In genomic region chr21:44581158-44581557, GRCh38 we compare ENCODE assay signal across 23 cellular contexts. TPM values are rescaled to one million over a fixed set of nuclear protein-coding genes. Genes with fewer than 3 reads are reported as not detected.
DNase-seq lines count a peak whose midpoint lies in the region; ATAC-seq and TF ChIP-seq lines count a peak whose summit lies in the region.
"Had no signal": no experiment of that assay in that cellular context is flagged by ENCODE, and none has a peak within 500 bp of the region (broad histone marks: within the 10 kb centered on the region; RNA-seq: fewer than 3 reads in every experiment).

No MANE protein-coding gene starts in this region.

- no peaks in the 10 kb centered on the region for H3K4me1 ChIP-seq in CD8-positive, alpha-beta T cell (ENCODE audit: insufficient read depth, low read length)
- peaks cover 0 to 16% (median 5%) of the 10 kb centered on the region in 4 donors for H3K4me1 ChIP-seq in esophagus muscularis mucosa
- no peaks in the 10 kb centered on the region for H3K4me1 ChIP-seq in spleen
- no peaks in the 10 kb centered on the region for H3K4me1 ChIP-seq in transverse colon
- no peaks in the 10 kb centered on the region for H3K4me1 ChIP-seq in Caco-2

- TF ChIP-seq POLR2A in esophagus muscularis mucosa (IDR thresholded peaks at IDR 0.05; ENCODE audit: low read depth) (no peak), spleen (IDR thresholded peaks at IDR 0.05) (no peak), transverse colon (IDR thresholded peaks at IDR 0.05) (no peak)

- no peak for ATAC-seq in CD8-positive, alpha-beta T cell
- no peak for ATAC-seq in GM18870 (IDR thresholded peaks at IDR 0.05; ENCODE audit: unreplicated experiment)

- no peaks in the 10 kb centered on the region for H3K9me3 ChIP-seq in CD8-positive, alpha-beta T cell (ENCODE audit: low read length)
- H3K9me3 ChIP-seq in esophagus muscularis mucosa (peaks cover 0 to 36% (median 16%) of the 10 kb centered on the region in 4 donors), spleen (peaks cover 3 to 59% (median 38%) of the 10 kb centered on the region in 8 donors), transverse colon (peaks cover 9 to 12% of the 10 kb centered on the region in 2 donors), Caco-2 (peaks cover 18% of the 10 kb centered on the region)

- peaks cover 29% of the 10 kb centered on the region for H3K4me1 Mint-ChIP-seq in activated naive CD8-positive, alpha-beta T cell (ENCODE audit: low read depth)
- peaks cover 11% of the 10 kb centered on the region for H3K4me1 Mint-ChIP-seq in activated naive CD8-positive, alpha-beta T cell treated with anti-CD3 and anti-CD28 coated beads for 36 hours
- H3K4me1 Mint-ChIP-seq in CD8-positive, alpha-beta T cell (ENCODE audit: low read depth) = peaks cover 28% of the 10 kb centered on the region
- no peaks in the 10 kb centered on the region for H3K4me1 Mint-ChIP-seq in Caco-2 (ENCODE audit: low read depth, unreplicated experiment)

- no peak overlapping the region for H3K4me3 Mint-ChIP-seq in activated naive CD8-positive, alpha-beta T cell
- H3K4me3 Mint-ChIP-seq in activated naive CD8-positive, alpha-beta T cell treated with anti-CD3 and anti-CD28 coated beads for 36 hours = no peak overlapping the region
- H3K4me3 Mint-ChIP-seq in CD8-positive, alpha-beta T cell = peak overlapping the region; percentile 5
- H3K4me3 Mint-ChIP-seq in Caco-2 (ENCODE audit: unreplicated experiment) = no peak overlapping the region
- H3K4me3 Mint-ChIP-seq: CD4-positive, CD25-positive, alpha-beta regulatory T cell had no signal

- peak overlapping the region; percentile 46 for H3K27ac Mint-ChIP-seq in activated naive CD8-positive, alpha-beta T cell
- no peak overlapping the region for H3K27ac Mint-ChIP-seq in activated naive CD8-positive, alpha-beta T cell treated with anti-CD3 and anti-CD28 coated beads for 36 hours
- H3K27ac Mint-ChIP-seq in CD8-positive, alpha-beta T cell = no peak overlapping the region
- H3K27ac Mint-ChIP-seq in Caco-2 (ENCODE audit: unreplicated experiment) = no peak overlapping the region
- H3K27ac Mint-ChIP-seq: CD4-positive, CD25-positive, alpha-beta regulatory T cell had no signal

- H3K4me3 ChIP-seq in CD8-positive, alpha-beta T cell (ENCODE audit: low read depth, low read length) = no peak overlapping the region
- H3K4me3 ChIP-seq in esophagus muscularis mucosa (no peak overlapping the region), spleen (no peak overlapping the region), transverse colon (no peak overlapping the region), Caco-2 (ENCODE audit: low read depth, low read length) (no peak overlapping the region)
- H3K4me3 ChIP-seq: GM23248 had no signal

- H3K36me3 Mint-ChIP-seq in activated naive CD8-positive, alpha-beta T cell = peaks cover 10% of the 10 kb centered on the region
- H3K36me3 Mint-ChIP-seq in activated naive CD8-positive, alpha-beta T cell treated with anti-CD3 and anti-CD28 coated beads for 36 hours = peaks cover 8% of the 10 kb centered on the region
- H3K36me3 Mint-ChIP-seq in CD8-positive, alpha-beta T cell = no peaks in the 10 kb centered on the region
- peaks cover 5% of the 10 kb centered on the region for H3K36me3 Mint-ChIP-seq in Caco-2 (ENCODE audit: insufficient read depth, unreplicated experiment)

- intact Hi-C loops in CD8-positive, alpha-beta T cell (cut with DNase I, micrococcal nuclease) = no loop called here
- intact Hi-C loops in esophagus muscularis mucosa (cut with DNase I) (no loop called here), spleen (cut with DNase I; ENCODE audit: low total_unique reads) (no loop called here), transverse colon (cut with DNase I; ENCODE audit: low total_unique reads) (no loop called here), Caco-2 (cut with micrococcal nuclease; ENCODE audit: unreplicated experiment) (no loop called here)

- no peaks in the 10 kb centered on the region for H3K27me3 Mint-ChIP-seq in activated naive CD8-positive, alpha-beta T cell
- no peaks in the 10 kb centered on the region for H3K27me3 Mint-ChIP-seq in activated naive CD8-positive, alpha-beta T cell treated with anti-CD3 and anti-CD28 coated beads for 36 hours
- peaks cover 6% of the 10 kb centered on the region for H3K27me3 Mint-ChIP-seq in CD8-positive, alpha-beta T cell (ENCODE audit: low read depth)
- H3K27me3 Mint-ChIP-seq in Caco-2 (ENCODE audit: insufficient read depth, unreplicated experiment) = peaks cover 6% of the 10 kb centered on the region

- CTCF ChIA-PET in CD8-positive, alpha-beta T cell (lab: Charles Lee) = no interaction called here
- CTCF ChIA-PET in Caco-2 (lab: Charles Lee) = no interaction called here

- no peaks in the 10 kb centered on the region for H3K27me3 ChIP-seq in CD8-positive, alpha-beta T cell (ENCODE audit: insufficient read depth, low read length)
- H3K27me3 ChIP-seq in esophagus muscularis mucosa (peaks cover 0 to 27% (median 0%) of the 10 kb centered on the region in 4 donors), spleen (replicated peaks in 1 of 7) (peaks cover 0 to 21% (median 0%) of the 10 kb centered on the region in 7 donors), transverse colon (peaks cover 13% of the 10 kb centered on the region), Caco-2 (replicated peaks; ENCODE audit: control insufficient read depth, insufficient read depth, low read length) (no peaks in the 10 kb centered on the region)

- TF ChIP-seq CTCF in CD8-positive, alpha-beta T cell (IDR thresholded peaks at IDR 0.05) = no peak
- TF ChIP-seq CTCF in esophagus muscularis mucosa (IDR thresholded peaks at IDR 0.05) (no peak), spleen (IDR thresholded peaks at IDR 0.05 in 8 of 11, conservative IDR thresholded peaks at IDR 0.05 in 3 of 11) (no peak), transverse colon (IDR thresholded peaks at IDR 0.05) (no peak), Caco-2 (IDR thresholded peaks at IDR 0.05; ENCODE audit: insufficient read depth in 1 of 2, low read depth in 1 of 2, low read length in 1 of 2, severe bottlenecking in 1 of 2, unreplicated experiment in 1 of 2) (no peak)

- 86% methylated on average over 3 of the region's 3 CpGs for WGBS in esophagus muscularis mucosa
- 64 to 81% (median 74%) methylated on average over 3 of the region's 3 CpGs for WGBS in spleen, 5 donors
- WGBS in transverse colon (ENCODE audit: low coverage in 1 of 2), 2 donors = 76 to 79% methylated on average over 3 of the region's 3 CpGs

- no peaks in the 10 kb centered on the region for H3K36me3 ChIP-seq in CD8-positive, alpha-beta T cell (ENCODE audit: insufficient read depth, low read length)
- H3K36me3 ChIP-seq in esophagus muscularis mucosa = no peaks in the 10 kb centered on the region
- H3K36me3 ChIP-seq in spleen = no peaks in the 10 kb centered on the region
- H3K36me3 ChIP-seq in transverse colon = no peaks in the 10 kb centered on the region
- no peaks in the 10 kb centered on the region for H3K36me3 ChIP-seq in Caco-2 (ENCODE audit: control insufficient read depth, insufficient read depth, low read length)

- H3K9me3 Mint-ChIP-seq in activated naive CD8-positive, alpha-beta T cell (ENCODE audit: low read depth) = peaks cover 13% of the 10 kb centered on the region
- H3K9me3 Mint-ChIP-seq in activated naive CD8-positive, alpha-beta T cell treated with anti-CD3 and anti-CD28 coated beads for 36 hours = peaks cover 29% of the 10 kb centered on the region
- H3K9me3 Mint-ChIP-seq in CD8-positive, alpha-beta T cell = peaks cover 27% of the 10 kb centered on the region
- H3K9me3 Mint-ChIP-seq in Caco-2 (ENCODE audit: unreplicated experiment) = peaks cover 54% of the 10 kb centered on the region

- BruUV-seq in Caco-2 (replicated peaks; lab: Mats Ljungman, UMichigan) = no TSS peak

- TF ChIP-seq EP300 in esophagus muscularis mucosa (IDR thresholded peaks at IDR 0.05) = no peak
- no peak for TF ChIP-seq EP300 in transverse colon (IDR thresholded peaks at IDR 0.05; ENCODE audit: low read depth)

- no peak overlapping the region for H3K27ac ChIP-seq in CD8-positive, alpha-beta T cell (ENCODE audit: low read depth, low read length)
- H3K27ac ChIP-seq in esophagus muscularis mucosa (replicated peaks in 1 of 4) (no peak overlapping the region), spleen (peak overlapping the region in 5 of 8 donors; percentile 5 to 57 (median 46)), transverse colon (no peak overlapping the region)
- H3K27ac ChIP-seq: C4-2B, GM23248 had no signal

- POLR2A ChIA-PET in CD8-positive, alpha-beta T cell (lab: Charles Lee) = interaction anchor here (1.2 kb wide), 1 partner anchor 38 kb away, joined by 3 read pairs; no protein-coding TSS in a partner anchor
- POLR2A ChIA-PET in Caco-2 (lab: Charles Lee) = no interaction called here

- in situ Hi-C loops in transverse colon (cut with MboI; ENCODE audit: low pct_ligation_motif_present in 1 of 4, low pct_unique_long_range_greater_than_20kb in 1 of 4, low sequenced_read_pairs in 3 of 4) = loop anchor here in 2 of 4 donors (25.0 kb wide), 1 partner anchor 106 kb away; the partner anchor contains the start of genes KRTAP10-12 (in 2 of the 2) and KRTAP12-1 (in 2 of the 2)

- no peak for DNase-seq in activated naive CD8-positive, alpha-beta T cell treated with anti-CD3 and anti-CD28 coated beads for 36 hours
- no peak for DNase-seq in CD8-positive, alpha-beta T cell
- DNase-seq in esophagus muscularis mucosa (ENCODE audit: extremely low spot score) = peak; percentile 45
- DNase-seq in spleen = no peak
- DNase-seq in transverse colon = no peak
- no peak for DNase-seq in Caco-2
- DNase-seq: CD4-positive, CD25-positive, alpha-beta regulatory T cell; COR-L47; DMS153; DMS79 treated with DMSO at 0.1 percent for 48 hours; GF-D8; GM23248; H7; HCEC 1CT had no signal

RNA-seq across cellular contexts. Expression of gene KRTAP10-5, which starts 0.8 kb away (rescaled TPM):
- not detected for total RNA-seq in activated naive CD8-positive, alpha-beta T cell treated with anti-CD3 and anti-CD28 coated beads for 36 hours
- not detected for total RNA-seq in CD8-positive, alpha-beta T cell
- total RNA-seq in esophagus muscularis mucosa (not detected), spleen (not detected), transverse colon (not detected), Caco-2 (2022) (not detected in 2 replicates)
- polyA plus RNA-seq in spleen = not detected
- total RNA-seq: A172; A673; CD4-positive, CD25-positive, alpha-beta regulatory T cell; Daoy; G401; GM23248; H1; H7 had no signal
- polyA plus RNA-seq: BJ; CD4-positive, CD25-positive, alpha-beta regulatory T cell; GM23248 had no signal

RNA-seq across cellular contexts. Expression of gene KRTAP10-4, which starts 7.6 kb away (rescaled TPM):
- total RNA-seq in activated naive CD8-positive, alpha-beta T cell treated with anti-CD3 and anti-CD28 coated beads for 36 hours = not detected
- total RNA-seq in CD8-positive, alpha-beta T cell = not detected
- total RNA-seq in esophagus muscularis mucosa = not detected
- not detected for total RNA-seq in spleen
- not detected for polyA plus RNA-seq in spleen
- not detected for total RNA-seq in transverse colon
- total RNA-seq in Caco-2 (2022) = not detected in 2 replicates
- total RNA-seq: A172; A673; CD4-positive, CD25-positive, alpha-beta regulatory T cell; Daoy; G401; GM23248; H1; H7 had no signal
- polyA plus RNA-seq: BJ; CD4-positive, CD25-positive, alpha-beta regulatory T cell; GM23248; H1 had no signal

RNA-seq across cellular contexts. Expression of gene KRTAP10-6, which starts 11.1 kb away (rescaled TPM):
- not detected for total RNA-seq in activated naive CD8-positive, alpha-beta T cell treated with anti-CD3 and anti-CD28 coated beads for 36 hours
- not detected for total RNA-seq in CD8-positive, alpha-beta T cell
- total RNA-seq in esophagus muscularis mucosa (not detected), spleen (not detected), transverse colon (not detected), Caco-2 (2022) (not detected in 2 replicates)
- not detected for polyA plus RNA-seq in spleen
- total RNA-seq: A172; CD4-positive, CD25-positive, alpha-beta regulatory T cell; Daoy; G401; GM23248; H1; H7 had no signal
- polyA plus RNA-seq: BJ; CD4-positive, CD25-positive, alpha-beta regulatory T cell; GM23248 had no signal

RNA-seq across cellular contexts. Expression of gene KRTAP10-7, which starts 19.2 kb away (rescaled TPM):
- not detected for total RNA-seq in activated naive CD8-positive, alpha-beta T cell treated with anti-CD3 and anti-CD28 coated beads for 36 hours
- total RNA-seq in CD8-positive, alpha-beta T cell = not detected
- total RNA-seq in esophagus muscularis mucosa = not detected
- total RNA-seq in spleen = not detected
- polyA plus RNA-seq in spleen = not detected
- total RNA-seq in transverse colon = not detected
- not detected in 2 replicates for total RNA-seq in Caco-2 (2022)
- total RNA-seq: A172; A673; CD4-positive, CD25-positive, alpha-beta regulatory T cell; Daoy; G401; GM23248; H1; H7 had no signal
- polyA plus RNA-seq: BJ; CD4-positive, CD25-positive, alpha-beta regulatory T cell; GM23248; H1 had no signal

RNA-seq across cellular contexts. Expression of gene KRTAP10-3, which starts 22.6 kb away (rescaled TPM):
- not detected for total RNA-seq in activated naive CD8-positive, alpha-beta T cell treated with anti-CD3 and anti-CD28 coated beads for 36 hours
- total RNA-seq in CD8-positive, alpha-beta T cell = not detected
- total RNA-seq in esophagus muscularis mucosa = not detected
- not detected for total RNA-seq in spleen
- not detected for polyA plus RNA-seq in spleen
- not detected for total RNA-seq in transverse colon
- total RNA-seq in Caco-2 (2022) = not detected in 2 replicates
- total RNA-seq: A172; CD4-positive, CD25-positive, alpha-beta regulatory T cell; Daoy; G401; GM23248; H1; H7 had no signal
- polyA plus RNA-seq: BJ; CD4-positive, CD25-positive, alpha-beta regulatory T cell; GM23248; H1 had no signal

Comparison
In these comparisons a context has a peak if more than half of its experiments do, and no peak if none do; other contexts are left out.
1. H3K27ac ChIP-seq: peak in spleen (5 of 8); none in CD8-positive, alpha-beta T cell (single experiment), esophagus muscularis mucosa (0 of 4) and transverse colon (0 of 4).